20 cellular contexts compared by ENCODE assay signal in the genomic region with DNA sequence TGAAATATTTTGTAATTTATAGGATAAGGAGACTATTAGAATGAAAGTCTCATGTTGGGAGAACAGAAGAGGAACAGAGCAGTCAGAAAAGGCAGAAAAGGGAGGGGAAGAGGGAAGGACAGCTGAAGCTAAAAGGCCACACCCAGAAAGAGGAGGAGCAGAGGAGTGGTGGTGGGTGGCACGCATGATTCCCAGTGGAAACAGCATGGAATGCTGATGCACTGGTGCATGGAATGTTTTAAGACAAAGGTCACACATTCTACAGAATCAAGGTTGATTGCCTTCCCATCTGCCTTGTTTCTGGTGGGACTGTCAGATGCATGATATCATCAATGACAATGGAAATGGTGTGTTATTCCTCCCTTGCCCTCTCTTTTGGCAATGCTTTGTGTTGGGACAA.
"Had no signal": no experiment of that assay in that cellular context is flagged by ENCODE, and none has a peak within 500 bp of the region (broad histone marks: within the 10 kb centered on the region; RNA-seq: fewer than 3 reads in every experiment).

No MANE protein-coding gene starts in this region.

- H3K27ac ChIP-seq: dorsolateral prefrontal cortex, epithelial cell of prostate, gastrocnemius medialis, lower lobe of right lung, parathyroid adenoma, prostate gland, sigmoid colon, stomach, thyroid gland had no signal

- H3K36me3 Mint-ChIP-seq: natural killer cell; stimulated activated effector memory CD8-positive, alpha-beta T cell treated with anti-CD3 and anti-CD28 coated beads, Interleukin-12 subunit alpha, Interleukin-12 subunit beta, amount 100 ng/mL, for 72 hours; type B pancreatic cell had no signal

- H3K9me3 ChIP-seq: gastrocnemius medialis, lower lobe of right lung, prostate gland, sigmoid colon, thyroid gland had no signal

- H3K9ac ChIP-seq: parathyroid adenoma had no signal

- DNase-seq: dorsolateral prefrontal cortex; effector CD4-positive, alpha-beta T cell; foreskin fibroblast; gastrocnemius medialis; left colon; left ventricle myocardium superior; lower lobe of right lung; natural killer cell; right cardiac atrium; sigmoid colon; stimulated activated CD4-positive, alpha-beta T cell treated with anti-CD3 and anti-CD28 coated beads, Interleukin-2, amount 100 ng/mL, for 24 hours; stimulated activated CD4-positive, alpha-beta T cell treated with anti-CD3 and anti-CD28 coated beads, Interleukin-4, amount 100 ng/mL, for 24 hours; stimulated activated naive CD4-positive, alpha-beta T cell treated with Interleukin-2 at 50 U/mL for 16 hours; stomach; thyroid gland had no signal

- H3K4me3 ChIP-seq: dorsolateral prefrontal cortex, gastrocnemius medialis, lower lobe of right lung, prostate gland, sigmoid colon, stomach, thyroid gland had no signal

- H3K27me3 ChIP-seq: gastrocnemius medialis, stomach, thyroid gland had no signal

- H3K27me3 Mint-ChIP-seq: type B pancreatic cell had no signal

- H3K36me3 ChIP-seq: gastrocnemius medialis, lower lobe of right lung, prostate gland, sigmoid colon, stomach, thyroid gland had no signal

- H3K4me1 Mint-ChIP-seq: natural killer cell; stimulated activated effector memory CD8-positive, alpha-beta T cell treated with anti-CD3 and anti-CD28 coated beads, Interleukin-12 subunit alpha, Interleukin-12 subunit beta, amount 100 ng/mL, for 72 hours had no signal

- H3K27ac Mint-ChIP-seq: natural killer cell; stimulated activated effector memory CD8-positive, alpha-beta T cell treated with anti-CD3 and anti-CD28 coated beads, Interleukin-12 subunit alpha, Interleukin-12 subunit beta, amount 100 ng/mL, for 72 hours; type B pancreatic cell had no signal

- H3K4me3 Mint-ChIP-seq: natural killer cell; stimulated activated effector memory CD8-positive, alpha-beta T cell treated with anti-CD3 and anti-CD28 coated beads, Interleukin-12 subunit alpha, Interleukin-12 subunit beta, amount 100 ng/mL, for 72 hours; type B pancreatic cell had no signal

- H3K4me1 ChIP-seq: gastrocnemius medialis, lower lobe of right lung, parathyroid adenoma, prostate gland, sigmoid colon, stomach, thyroid gland had no signal
